Comparison of ENCODE assay signal across 27 cellular contexts in the genomic region with DNA sequence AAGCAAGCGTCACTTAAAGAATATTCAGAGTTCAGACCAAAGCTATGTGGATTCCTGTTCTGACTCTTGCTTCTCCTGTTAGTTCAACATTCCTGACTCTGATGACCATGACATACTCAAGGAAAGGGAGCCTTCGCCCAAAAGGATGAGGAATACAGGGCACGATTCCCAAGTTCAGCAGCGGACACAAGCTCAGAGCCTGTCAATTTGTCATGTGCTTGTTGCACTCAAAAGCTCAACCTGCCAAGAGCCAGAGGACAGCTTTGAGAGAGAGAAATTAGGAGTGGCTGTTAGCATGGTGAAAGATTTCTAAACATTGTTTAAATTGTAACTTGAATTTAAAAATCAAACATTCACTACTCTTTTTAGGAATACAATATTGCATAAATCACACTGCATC.
"Had no signal": no experiment of that assay in that cellular context is flagged by ENCODE, and none has a peak within 500 bp of the region (broad histone marks: within the 10 kb centered on the region; RNA-seq: fewer than 3 reads in every experiment).

No MANE protein-coding gene starts in this region.

- H3K27me3 Mint-ChIP-seq: naive B cell; stimulated activated naive B cell treated with anti-CD40 and anti-IgM and Interleukin-4, amounts not matched to agents 10 μg/mL and 1 μg/mL and 100 μg/mL, for 72 hours had no signal

- H3K36me3 ChIP-seq: heart left ventricle, lower lobe of right lung, ovary, prostate gland, sigmoid colon, thyroid gland, transverse colon, upper lobe of left lung, vagina had no signal

- ATAC-seq: heart left ventricle; left ventricle myocardium superior; lower lobe of right lung; natural killer cell; right cardiac atrium; stimulated activated naive B cell treated with anti-CD40 and anti-IgM and Interleukin-4, amounts not matched to agents 10 μg/mL and 1 μg/mL and 100 μg/mL, for 72 hours; stimulated activated naive CD8-positive, alpha-beta T cell treated with anti-CD3 and anti-CD28 coated beads, Interleukin-15, Interleukin-2, amounts not matched to agents 100 U/mL and 50 U/mL, for 24 hours had no signal

- H3K4me2 ChIP-seq: smooth muscle cell had no signal

- H3K4me3 Mint-ChIP-seq: immature natural killer cell; mesothelial cell of epicardium; naive B cell; natural killer cell; stimulated activated naive B cell treated with anti-CD40 and anti-IgM and Interleukin-4, amounts not matched to agents 10 μg/mL and 1 μg/mL and 100 μg/mL, for 72 hours had no signal

- H3K4me1 ChIP-seq: heart left ventricle, lower lobe of right lung, prostate gland, sigmoid colon, stomach, testis, thyroid gland, upper lobe of left lung, vagina had no signal

- H3K27ac ChIP-seq: heart left ventricle, lower lobe of right lung, ovary, prostate gland, sigmoid colon, stomach, testis, thyroid gland, transverse colon, upper lobe of left lung, vagina had no signal

- H3K4me3 ChIP-seq: heart left ventricle, lower lobe of right lung, ovary, prostate gland, sigmoid colon, smooth muscle cell, stomach, testis, thyroid gland, transverse colon, upper lobe of left lung, vagina had no signal

- H3K27ac Mint-ChIP-seq: immature natural killer cell; mesothelial cell of epicardium; naive B cell; natural killer cell; stimulated activated naive B cell treated with anti-CD40 and anti-IgM and Interleukin-4, amounts not matched to agents 10 μg/mL and 1 μg/mL and 100 μg/mL, for 72 hours had no signal

- H3K27me3 ChIP-seq: heart left ventricle, ovary, sigmoid colon, stomach, testis, thyroid gland, transverse colon, upper lobe of left lung, vagina had no signal

- H3K36me3 Mint-ChIP-seq: mesothelial cell of epicardium had no signal

- H3K4me1 Mint-ChIP-seq: naive B cell; natural killer cell; stimulated activated naive B cell treated with anti-CD40 and anti-IgM and Interleukin-4, amounts not matched to agents 10 μg/mL and 1 μg/mL and 100 μg/mL, for 72 hours had no signal

- DNase-seq: heart left ventricle; hypothalamus; immature natural killer cell; left ventricle myocardium superior; lower lobe of right lung; mammary epithelial cell; mesendoderm; naive B cell; natural killer cell; ovary; posterior cingulate gyrus; retina; right cardiac atrium; sigmoid colon; stimulated activated CD4-positive, alpha-beta T cell treated with anti-CD3 and anti-CD28 coated beads, Interleukin-1b, Interleukin-23, amount 100 ng/mL, for 48 hours; stimulated activated CD4-positive, alpha-beta T cell treated with anti-CD3 and anti-CD28 coated beads, Interleukin-2, amount 100 ng/mL, for 48 hours; stimulated activated naive B cell treated with anti-CD40 and anti-IgM and Interleukin-4, amounts not matched to agents 10 μg/mL and 1 μg/mL and 100 μg/mL, for 72 hours; stimulated activated naive CD8-positive, alpha-beta T cell treated with anti-CD3 and anti-CD28 coated beads, Interleukin-15, Interleukin-2, amounts not matched to agents 100 U/mL and 50 U/mL, for 24 hours; stomach; testis; thyroid gland; transverse colon; upper lobe of left lung had no signal
